ENCODE assay signal across 13 cellular contexts in genomic region chr22:37063436-37064420, GRCh38. TPM values are rescaled to one million over a fixed set of nuclear protein-coding genes. Genes with fewer than 3 reads are reported as not detected.
A peak's percentile ranks its signal among the peaks of the same experiment; 100 is the strongest.
DNase-seq lines count a peak whose midpoint lies in the region; ATAC-seq, FAIRE-seq and TF ChIP-seq lines count a peak whose summit lies in the region.
"Had no signal": no experiment of that assay in that cellular context is flagged by ENCODE, and none has a peak within 500 bp of the region (broad histone marks: within the 10 kb centered on the region; RNA-seq: fewer than 3 reads in every experiment).

No MANE protein-coding gene starts in this region.

- H2BK15ac ChIP-seq in H9 (ENCODE audit: low read depth, low read length): no peak overlapping the region

- H3K27me3 Mint-ChIP-seq in activated naive CD8-positive, alpha-beta T cell treated with anti-CD3 and anti-CD28 coated beads, Interleukin-2, amount 10 ng/mL, durations not matched to agents 7 days and 5 days: peaks cover 8% of the 10 kb centered on the region
- H3K27me3 Mint-ChIP-seq in activated naive CD8-positive, alpha-beta T cell treated with anti-CD3 and anti-CD28 coated beads for 36 hours: peaks cover 14% of the 10 kb centered on the region
- H3K27me3 Mint-ChIP-seq in H9 (ENCODE audit: low read depth): peaks cover 48% of the 10 kb centered on the region
- peaks cover 14% of the 10 kb centered on the region for H3K27me3 Mint-ChIP-seq in type B pancreatic cell

- H3K27ac Mint-ChIP-seq in activated naive CD8-positive, alpha-beta T cell treated with anti-CD3 and anti-CD28 coated beads, Interleukin-2, amount 10 ng/mL, durations not matched to agents 7 days and 5 days: peak overlapping the region; percentile 30
- no peak overlapping the region for H3K27ac Mint-ChIP-seq in activated naive CD8-positive, alpha-beta T cell treated with anti-CD3 and anti-CD28 coated beads for 36 hours
- no peak overlapping the region for H3K27ac Mint-ChIP-seq in H9
- H3K27ac Mint-ChIP-seq in type B pancreatic cell: no peak overlapping the region

- H3K27ac ChIP-seq in small intestine (ENCODE audit: low read depth in 1 of 2, low read length in 1 of 2) (no peak overlapping the region), H9 (ENCODE audit: insufficient read length, low read depth, low read length) (no peak overlapping the region)
- H3K27ac ChIP-seq: thyroid gland had no signal

- peaks cover 2% of the 10 kb centered on the region for H4K20me1 ChIP-seq in H9 (ENCODE audit: control insufficient read depth, insufficient read depth, insufficient read length)

- peaks cover 0 to 6% of the 10 kb centered on the region in 2 donors for H3K36me3 ChIP-seq in small intestine (ENCODE audit: control insufficient read depth in 2 of 2, insufficient read depth in 2 of 2, low read length in 2 of 2)
- H3K36me3 ChIP-seq: thyroid gland had no signal

- H4K8ac ChIP-seq in H9 (replicated peaks; ENCODE audit: insufficient read length, low read depth, low read length): no peak overlapping the region

- no peaks in the 10 kb centered on the region for H3K79me2 ChIP-seq in H9 (ENCODE audit: insufficient read depth, low read length)

- no peaks in the 10 kb centered on the region for H3K9me3 Mint-ChIP-seq in activated naive CD8-positive, alpha-beta T cell treated with anti-CD3 and anti-CD28 coated beads, Interleukin-2, amount 10 ng/mL, durations not matched to agents 7 days and 5 days
- H3K9me3 Mint-ChIP-seq in activated naive CD8-positive, alpha-beta T cell treated with anti-CD3 and anti-CD28 coated beads for 36 hours: no peaks in the 10 kb centered on the region
- H3K9me3 Mint-ChIP-seq in H9: no peaks in the 10 kb centered on the region; a peak in 1 of 5 replicates
- no peaks in the 10 kb centered on the region for H3K9me3 Mint-ChIP-seq in type B pancreatic cell

- TF ChIP-seq CTCF in H9 (conservative IDR thresholded peaks at IDR 0.05) (no peak), type B pancreatic cell (conservative IDR thresholded peaks at IDR 0.05) (no peak)

- H3K4me3 ChIP-seq in small intestine (ENCODE audit: low read depth in 1 of 2, low read length in 2 of 2): no peak overlapping the region
- H3K4me3 ChIP-seq: thyroid gland had no signal

- WGBS in small intestine, 3 donors: 59 to 77% (median 65%) methylated on average over 26 to 27 of the region's 27 CpGs
- WGBS in H9 (ENCODE audit: extremely low coverage, insufficient read length, low lambda C conversion rate): no CpG with 5 or more reads among the region's 27 CpGs

- H3K4me2 ChIP-seq in H9 (ENCODE audit: insufficient read depth, insufficient read length, low read length): no peak overlapping the region

- FAIRE-seq in small intestine (lab: Jason Lieb, UNC): no peak

- H3K79me1 ChIP-seq in H9 (ENCODE audit: insufficient read depth, low read depth, low read length, poor library complexity, severe bottlenecking): no peaks in the 10 kb centered on the region

- H3K4ac ChIP-seq in H9 (ENCODE audit: low read depth, low read length): no peak overlapping the region

- H3K4me1 ChIP-seq in small intestine (ENCODE audit: control insufficient read depth in 2 of 2, insufficient read depth in 1 of 2, low read depth in 1 of 2, low read length in 1 of 2) (no peaks in the 10 kb centered on the region), H9 (ENCODE audit: insufficient read depth, low read length) (no peaks in the 10 kb centered on the region; the same call in 1 of the 2 replicates)
- H3K4me1 ChIP-seq: thyroid gland had no signal

- no peaks in the 10 kb centered on the region for H3K27me3 ChIP-seq in small intestine (ENCODE audit: control insufficient read depth in 2 of 2, insufficient read depth in 2 of 2, low read length in 2 of 2)
- H3K27me3 ChIP-seq in H9 (ENCODE audit: insufficient read depth, low read length): peaks cover 7% of the 10 kb centered on the region
- H3K27me3 ChIP-seq: thyroid gland had no signal

- no peak overlapping the region for H3T11ph ChIP-seq in H9 (ENCODE audit: low read length)

- POLR2A ChIA-PET in activated naive CD8-positive, alpha-beta T cell treated with anti-CD3 and anti-CD28 coated beads, Interleukin-2, amount 10 ng/mL, durations not matched to agents 7 days and 5 days (lab: Charles Lee): no interaction called here

- H4K91ac ChIP-seq in H9 (ENCODE audit: insufficient read length, low read depth, low read length): no peak overlapping the region

- H3K4me3 Mint-ChIP-seq in activated naive CD8-positive, alpha-beta T cell treated with anti-CD3 and anti-CD28 coated beads, Interleukin-2, amount 10 ng/mL, durations not matched to agents 7 days and 5 days: no peak overlapping the region
- no peak overlapping the region for H3K4me3 Mint-ChIP-seq in activated naive CD8-positive, alpha-beta T cell treated with anti-CD3 and anti-CD28 coated beads for 36 hours
- H3K4me3 Mint-ChIP-seq in H9 (peak overlapping the region in 1 of 2 experiments; percentile 55; a peak in 2 of 5 replicates), type B pancreatic cell (no peak overlapping the region)

- no peak overlapping the region for H2BK20ac ChIP-seq in H9 (ENCODE audit: low read depth, low read length, poor library complexity, severe bottlenecking)

- no peaks in the 10 kb centered on the region for H3K9me3 ChIP-seq in small intestine (ENCODE audit: control insufficient read depth, low read depth)
- H3K9me3 ChIP-seq in H9 (ENCODE audit: control insufficient read depth, low read depth, low read length): no peaks in the 10 kb centered on the region
- H3K9me3 ChIP-seq: thyroid gland had no signal

- H4K5ac ChIP-seq in H9 (ENCODE audit: insufficient read length, low read depth, low read length): no peak overlapping the region

- H2BK5ac ChIP-seq in H9 (ENCODE audit: insufficient read length, low read length): no peak overlapping the region

- H3K56ac ChIP-seq in H9 (ENCODE audit: insufficient read length, low read depth, low read length): no peak overlapping the region

- no peak overlapping the region for H3K9ac ChIP-seq in H9 (ENCODE audit: extremely low read depth, insufficient read length, low read length)

- DNase-seq in activated naive CD8-positive, alpha-beta T cell treated with anti-CD3 and anti-CD28 coated beads, Interleukin-2, amount 10 ng/mL, durations not matched to agents 7 days and 5 days: no peak
- DNase-seq in activated naive CD8-positive, alpha-beta T cell treated with anti-CD3 and anti-CD28 coated beads for 36 hours: no peak
- DNase-seq in NCI-H146 (lab: John Stamatoyannopoulos, UW): peak; percentile 72
- peak; percentile 48 for DNase-seq in SHP77 treated with DMSO at 0.1 percent for 48 hours (lab: John Stamatoyannopoulos, UW)
- peak; percentile 59 for DNase-seq in small intestine
- no peak for DNase-seq in Kasumi-1 (lab: John Stamatoyannopoulos, UW)
- no peak for DNase-seq in H9
- no peak for DNase-seq in type B pancreatic cell (ENCODE audit: extremely low spot score, unreplicated experiment)
- DNase-seq: activated T-cell treated with anti-CD3 and anti-CD28 coated beads, Interleukin-2, amount 50 U/mL, for 48 hours; cortex of kidney; EL; thyroid gland had no signal

- H3K14ac ChIP-seq in H9 (ENCODE audit: insufficient read depth, low read length): no peak overlapping the region; the same call in 1 of the 2 replicates

- no peak overlapping the region for H3K23ac ChIP-seq in H9 (ENCODE audit: insufficient read length, low read depth, low read length)

- no peak overlapping the region for H2AK5ac ChIP-seq in H9 (ENCODE audit: insufficient read length, low read length)

- peaks cover 18% of the 10 kb centered on the region for H3K4me1 Mint-ChIP-seq in activated naive CD8-positive, alpha-beta T cell treated with anti-CD3 and anti-CD28 coated beads, Interleukin-2, amount 10 ng/mL, durations not matched to agents 7 days and 5 days
- peaks cover 15% of the 10 kb centered on the region for H3K4me1 Mint-ChIP-seq in activated naive CD8-positive, alpha-beta T cell treated with anti-CD3 and anti-CD28 coated beads for 36 hours
- H3K4me1 Mint-ChIP-seq in H9: peaks cover 9 to 25% of the 10 kb centered on the region in 2 experiments
- H3K4me1 Mint-ChIP-seq in type B pancreatic cell (ENCODE audit: unreplicated experiment): no peaks in the 10 kb centered on the region

- H2BK12ac ChIP-seq in H9 (ENCODE audit: insufficient read length, low read depth, low read length): no peak overlapping the region

- no peak overlapping the region for H2BK120ac ChIP-seq in H9 (ENCODE audit: low read depth, low read length, poor library complexity, severe bottlenecking)

- H3K36me3 Mint-ChIP-seq in activated naive CD8-positive, alpha-beta T cell treated with anti-CD3 and anti-CD28 coated beads, Interleukin-2, amount 10 ng/mL, durations not matched to agents 7 days and 5 days: peaks cover 3% of the 10 kb centered on the region
- H3K36me3 Mint-ChIP-seq in activated naive CD8-positive, alpha-beta T cell treated with anti-CD3 and anti-CD28 coated beads for 36 hours: peaks cover 3% of the 10 kb centered on the region
- peaks cover 2 to 15% (median 6%) of the 10 kb centered on the region in 3 experiments; a peak in 5 of 7 replicates for H3K36me3 Mint-ChIP-seq in H9 (ENCODE audit: insufficient read depth in 1 of 3, low read depth in 3 of 3)
- no peaks in the 10 kb centered on the region for H3K36me3 Mint-ChIP-seq in type B pancreatic cell

- H2AFZ ChIP-seq in H9 (ENCODE audit: low read length): no peak overlapping the region

- H3K23me2 ChIP-seq in H9 (ENCODE audit: insufficient read length, low read depth, low read length, poor library complexity, severe bottlenecking): no peaks in the 10 kb centered on the region

- ATAC-seq in activated naive CD8-positive, alpha-beta T cell treated with anti-CD3 and anti-CD28 coated beads, Interleukin-2, amount 10 ng/mL, durations not matched to agents 7 days and 5 days (ENCODE audit: low read depth): no peak
- ATAC-seq: esophagus mucosa had no signal

- H3K18ac ChIP-seq in H9 (ENCODE audit: insufficient read length, low read depth, low read length): no peak overlapping the region

RNA-seq across cellular contexts. Expression of gene KCTD17, which starts 12.2 kb away (rescaled TPM):
- 10 to 100 TPM; 28.1 to 34.7 TPM for total RNA-seq in activated naive CD8-positive, alpha-beta T cell treated with anti-CD3 and anti-CD28 coated beads, Interleukin-2, amount 10 ng/mL, durations not matched to agents 7 days and 5 days
- total RNA-seq in activated naive CD8-positive, alpha-beta T cell treated with anti-CD3 and anti-CD28 coated beads for 36 hours: 10 to 100 TPM; 22.9 to 25.4 TPM
- 10 to 100 TPM in 1 of 3 donors, 1 to 10 TPM in 2; 3.6 to 18.8 (median 9.7) TPM for polyA plus RNA-seq in small intestine
- total RNA-seq in H9 (2021) (34.1 and 36.8 TPM in 2 replicates), type B pancreatic cell (ENCODE audit: low replicate concordance) (11.1 and 53.7 TPM in 2 replicates)

RNA-seq across cellular contexts. Expression of gene MPST, which starts 44.2 kb away (rescaled TPM):
- 10 to 100 TPM; 23.1 to 23.4 TPM for total RNA-seq in activated naive CD8-positive, alpha-beta T cell treated with anti-CD3 and anti-CD28 coated beads, Interleukin-2, amount 10 ng/mL, durations not matched to agents 7 days and 5 days
- 1 to 10 TPM; 5.5 to 5.6 TPM for total RNA-seq in activated naive CD8-positive, alpha-beta T cell treated with anti-CD3 and anti-CD28 coated beads for 36 hours
- polyA plus RNA-seq in small intestine: 100 to 1,000 TPM; 213 to 549 (median 397) TPM
- total RNA-seq in H9 (2021): 70.5 and 72.8 TPM in 2 replicates
- 56.6 and 71.3 TPM in 2 replicates for total RNA-seq in type B pancreatic cell (ENCODE audit: low replicate concordance)

RNA-seq across cellular contexts. Expression of gene TST, which starts 44.5 kb away (rescaled TPM):
- total RNA-seq in activated naive CD8-positive, alpha-beta T cell treated with anti-CD3 and anti-CD28 coated beads, Interleukin-2, amount 10 ng/mL, durations not matched to agents 7 days and 5 days: 1 to 10 TPM; 3.7 to 6.1 TPM
- total RNA-seq in activated naive CD8-positive, alpha-beta T cell treated with anti-CD3 and anti-CD28 coated beads for 36 hours: under 1 TPM; 0.68 to 0.80 TPM
- polyA plus RNA-seq in small intestine: 100 to 1,000 TPM; 201 to 526 (median 507) TPM
- 31.2 and 31.9 TPM in 2 replicates for total RNA-seq in H9 (2021)
- total RNA-seq in type B pancreatic cell (ENCODE audit: low replicate concordance): 30.8 and 34.0 TPM in 2 replicates

RNA-seq across cellular contexts. Expression of gene TMPRSS6, which starts 45.8 kb away (rescaled TPM):
- total RNA-seq in activated naive CD8-positive, alpha-beta T cell treated with anti-CD3 and anti-CD28 coated beads, Interleukin-2, amount 10 ng/mL, durations not matched to agents 7 days and 5 days: 1 to 10 TPM; 1.8 to 2.2 TPM
- total RNA-seq in activated naive CD8-positive, alpha-beta T cell treated with anti-CD3 and anti-CD28 coated beads for 36 hours: 1 to 10 TPM; 1.8 to 2.0 TPM
- 1 to 10 TPM in 1 of 3 donors, under 1 TPM in 2; 0.40 to 2.2 (median 0.45) TPM for polyA plus RNA-seq in small intestine
- total RNA-seq in H9 (2021) (not detected in 2 replicates), type B pancreatic cell (ENCODE audit: low replicate concordance) (7.6 and 14.3 TPM in 2 replicates)
- total RNA-seq: esophagus mucosa had no signal

Comparison
In these comparisons a context has a peak if more than half of its experiments do, and no peak if none do; other contexts are left out.
1. DNase-seq: peak in NCI-H146 (single experiment), SHP77 treated with DMSO at 0.1 percent for 48 hours (single experiment) and small intestine (single experiment); none in activated naive CD8-positive, alpha-beta T cell treated with anti-CD3 and anti-CD28 coated beads, Interleukin-2, amount 10 ng/mL, durations not matched to agents 7 days and 5 days (single experiment), activated naive CD8-positive, alpha-beta T cell treated with anti-CD3 and anti-CD28 coated beads for 36 hours (single experiment), Kasumi-1 (0 of 2), H9 (single experiment) and type B pancreatic cell (single experiment).